ENCODE assay signal across 1 cellular context in genomic region chr6:33248643-33248931, GRCh38.
TF ChIP-seq lines count a peak whose summit lies in the region.

No MANE protein-coding gene starts in this region.

TF ChIP-seq in K562, 482 proteins besides CTCF, POLR2A, EP300 and RAD21 (continued from another document and continues in another):
- TF ChIP-seq ZFP91 (CRISPR knock-in tag; IDR thresholded peaks at IDR 0.05) (no peak), JUN (IDR thresholded peaks at IDR 0.05; ENCODE audit: borderline replicate concordance, low read depth, low read length) (no peak), JUN (CRISPR knock-in tag; IDR thresholded peaks at IDR 0.05; ENCODE audit: borderline replicate concordance) (no peak), ZBTB40 (IDR thresholded peaks at IDR 0.05) (peak; percentile 76), ZBTB40 (CRISPR knock-in tag; IDR thresholded peaks at IDR 0.05) (no peak), PTTG1 (tag; IDR thresholded peaks at IDR 0.05; ENCODE audit: low read depth) (no peak), NR2C1 (IDR thresholded peaks at IDR 0.05) (no peak), NR2C1 (tag; IDR thresholded peaks at IDR 0.05) (no peak), FOXK1 (CRISPR knock-in tag; IDR thresholded peaks at IDR 0.05; ENCODE audit: borderline replicate concordance) (peak; percentile 75; the same call in 1 of the 2 replicates), ZNF217 (CRISPR knock-in tag; IDR thresholded peaks at IDR 0.05) (no peak), IFI16 (CRISPR knock-in tag; IDR thresholded peaks at IDR 0.05) (no peak), ESRRB (CRISPR knock-in tag; IDR thresholded peaks at IDR 0.05; ENCODE audit: borderline replicate concordance) (no peak), MYNN (IDR thresholded peaks at IDR 0.05) (no peak), MYNN (CRISPR knock-in tag; IDR thresholded peaks at IDR 0.05) (no peak), TAF1 (IDR thresholded peaks at IDR 0.05; ENCODE audit: control insufficient read depth, extremely low read depth, insufficient read depth, low read length, severe bottlenecking) (no peak), DMBX1 (CRISPR knock-in tag; IDR thresholded peaks at IDR 0.05; ENCODE audit: borderline replicate concordance) (no peak), NFE2L1 (tag; IDR thresholded peaks at IDR 0.05; ENCODE audit: borderline replicate concordance, low read depth) (no peak), HDAC8 (tag; IDR thresholded peaks at IDR 0.05) (no peak; the same call in 1 of the 2 replicates), ZNF511 (CRISPR knock-in tag; IDR thresholded peaks at IDR 0.05) (no peak; the same call in 1 of the 2 replicates), POLR2G (IDR thresholded peaks at IDR 0.05; ENCODE audit: low read depth, low read length) (no peak), NR2F6 (CRISPR knock-in tag; IDR thresholded peaks at IDR 0.05) (no peak), HINFP (tag; conservative IDR thresholded peaks at IDR 0.05; ENCODE audit: low read depth) (no peak), HSF4 (CRISPR knock-in tag; IDR thresholded peaks at IDR 0.05; ENCODE audit: borderline replicate concordance) (no peak), SP2 (IDR thresholded peaks at IDR 0.05; ENCODE audit: extremely low read depth, low read depth, low read length, poor library complexity, severe bottlenecking) (no peak), HEY1 (CRISPR knock-in tag; IDR thresholded peaks at IDR 0.05; ENCODE audit: borderline replicate concordance) (no peak), RBFOX2 (IDR thresholded peaks at IDR 0.05; ENCODE audit: low read depth, low read length) (no peak), ZBTB5 (IDR thresholded peaks at IDR 0.05) (no peak), ZNF639 (CRISPR knock-in tag; conservative IDR thresholded peaks at IDR 0.05 in 1 of 2, IDR thresholded peaks at IDR 0.05 in 1 of 2) (no peak), SUPT5H (IDR thresholded peaks at IDR 0.05) (0 out of 2 replicates have a peak, but pooled peaks have one; percentile 5), HNRNPL (IDR thresholded peaks at IDR 0.05; ENCODE audit: low read depth, low read length) (no peak), BRD4 (IDR thresholded peaks at IDR 0.05) (no peak), PTBP1 (IDR thresholded peaks at IDR 0.05; ENCODE audit: low read depth, low read length) (no peak), CHD1 (IDR thresholded peaks at IDR 0.05; ENCODE audit: low read length) (peak; percentile 52), SRF (CRISPR knock-in tag; IDR thresholded peaks at IDR 0.05) (no peak; a peak in 1 of 4 replicates), ZNF586 (CRISPR knock-in tag; conservative IDR thresholded peaks at IDR 0.05) (no peak), SRSF7 (optimal IDR thresholded peaks at IDR 0.05; ENCODE audit: low read depth, low read length) (no peak), ARID1B (IDR thresholded peaks at IDR 0.05) (no peak)
- TF ChIP-seq, protein P1, sequence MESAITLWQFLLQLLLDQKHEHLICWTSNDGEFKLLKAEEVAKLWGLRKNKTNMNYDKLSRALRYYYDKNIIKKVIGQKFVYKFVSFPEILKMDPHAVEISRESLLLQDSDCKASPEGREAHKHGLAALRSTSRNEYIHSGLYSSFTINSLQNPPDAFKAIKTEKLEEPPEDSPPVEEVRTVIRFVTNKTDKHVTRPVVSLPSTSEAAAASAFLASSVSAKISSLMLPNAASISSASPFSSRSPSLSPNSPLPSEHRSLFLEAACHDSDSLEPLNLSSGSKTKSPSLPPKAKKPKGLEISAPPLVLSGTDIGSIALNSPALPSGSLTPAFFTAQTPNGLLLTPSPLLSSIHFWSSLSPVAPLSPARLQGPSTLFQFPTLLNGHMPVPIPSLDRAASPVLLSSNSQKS (CRISPR knock-in tag; IDR thresholded peaks at IDR 0.05) = no peak
- TF ChIP-seq, protein P2, sequence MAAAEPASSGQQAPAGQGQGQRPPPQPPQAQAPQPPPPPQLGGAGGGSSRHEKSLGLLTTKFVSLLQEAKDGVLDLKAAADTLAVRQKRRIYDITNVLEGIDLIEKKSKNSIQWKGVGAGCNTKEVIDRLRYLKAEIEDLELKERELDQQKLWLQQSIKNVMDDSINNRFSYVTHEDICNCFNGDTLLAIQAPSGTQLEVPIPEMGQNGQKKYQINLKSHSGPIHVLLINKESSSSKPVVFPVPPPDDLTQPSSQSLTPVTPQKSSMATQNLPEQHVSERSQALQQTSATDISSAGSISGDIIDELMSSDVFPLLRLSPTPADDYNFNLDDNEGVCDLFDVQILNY (CRISPR knock-in tag; IDR thresholded peaks at IDR 0.05) = no peak
- TF ChIP-seq, protein P3, sequence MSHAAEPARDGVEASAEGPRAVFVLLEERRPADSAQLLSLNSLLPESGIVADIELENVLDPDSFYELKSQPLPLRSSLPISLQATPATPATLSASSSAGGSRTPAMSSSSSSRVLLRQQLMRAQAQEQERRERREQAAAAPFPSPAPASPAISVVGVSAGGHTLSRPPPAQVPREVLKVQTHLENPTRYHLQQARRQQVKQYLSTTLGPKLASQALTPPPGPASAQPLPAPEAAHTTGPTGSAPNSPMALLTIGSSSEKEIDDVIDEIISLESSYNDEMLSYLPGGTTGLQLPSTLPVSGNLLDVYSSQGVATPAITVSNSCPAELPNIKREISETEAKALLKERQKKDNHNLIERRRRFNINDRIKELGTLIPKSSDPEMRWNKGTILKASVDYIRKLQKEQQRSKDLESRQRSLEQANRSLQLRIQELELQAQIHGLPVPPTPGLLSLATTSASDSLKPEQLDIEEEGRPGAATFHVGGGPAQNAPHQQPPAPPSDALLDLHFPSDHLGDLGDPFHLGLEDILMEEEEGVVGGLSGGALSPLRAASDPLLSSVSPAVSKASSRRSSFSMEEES (CRISPR knock-in tag; IDR thresholded peaks at IDR 0.05) = no peak
